Comparison of ENCODE assay signal across 42 cellular contexts in genomic region chr3:45997942-45998341, GRCh38. TPM values are rescaled to one million over a fixed set of nuclear protein-coding genes. Genes with fewer than 3 reads are reported as not detected.
"Had no signal": no experiment of that assay in that cellular context is flagged by ENCODE, and none has a peak within 500 bp of the region (broad histone marks: within the 10 kb centered on the region; RNA-seq: fewer than 3 reads in every experiment).

No MANE protein-coding gene starts in this region.

- H3K4me3 Mint-ChIP-seq: activated naive CD4-positive, alpha-beta T cell treated with anti-CD3 and anti-CD28 coated beads for 36 hours; activated naive CD4-positive, alpha-beta T cell treated with anti-CD3 and anti-CD28 coated beads, Interleukin-2, amount 10 ng/mL, durations not matched to agents 7 days and 5 days; activated naive CD4-positive, alpha-beta T cell treated with anti-CD3 and anti-CD28 coated beads, Interleukin-2, amount 50 U/mL, for 24 hours; activated naive CD8-positive, alpha-beta T cell; activated naive CD8-positive, alpha-beta T cell treated with anti-CD3 and anti-CD28 coated beads for 36 hours; activated naive CD8-positive, alpha-beta T cell treated with anti-CD3 and anti-CD28 coated beads, Interleukin-2, amount 10 ng/mL, durations not matched to agents 7 days and 5 days; activated naive CD8-positive, alpha-beta T cell treated with anti-CD3 and anti-CD28 coated beads, Interleukin-2, amount 50 U/mL, for 24 hours; activated T-cell treated with anti-CD3 and anti-CD28 coated beads, Interleukin-2, amount 50 U/mL, for 24 hours; activated T-cell treated with anti-CD3 and anti-CD28 coated beads, Interleukin-2, amount 50 U/mL, for 4 hours; activated T-cell treated with anti-CD3 and anti-CD28 coated beads, Interleukin-2, amount 50 U/mL, for 72 hours; activated T-helper 1 cell treated with anti-CD3 and anti-CD28 coated beads, Interleukin-12 subunit alpha, Interleukin-12 subunit beta, Interleukin-2, Interleukin-4 antibody, amounts not matched to agents 30 ng/mL and 10 ng/mL and 1 ng/mL, durations not matched to agents 14 hours and 24 hours and 36 hours; central memory CD8-positive, alpha-beta T cell had no signal

- H3K9me3 ChIP-seq: adrenal gland, ascending aorta, body of pancreas, breast epithelium had no signal

- H3K4me3 ChIP-seq: adrenal gland, ascending aorta, body of pancreas, breast epithelium, cardiac muscle cell had no signal

- H3K36me3 Mint-ChIP-seq: brain had no signal

- H3K9me3 Mint-ChIP-seq: activated naive CD4-positive, alpha-beta T cell treated with anti-CD3 and anti-CD28 coated beads for 36 hours; activated naive CD4-positive, alpha-beta T cell treated with anti-CD3 and anti-CD28 coated beads, Interleukin-2, amount 10 ng/mL, durations not matched to agents 7 days and 5 days; activated naive CD4-positive, alpha-beta T cell treated with anti-CD3 and anti-CD28 coated beads, Interleukin-2, amount 50 U/mL, for 24 hours; activated naive CD4-positive, alpha-beta T cell treated with anti-CD3 and anti-CD28 coated beads, Interleukin-2, amount 50 U/mL, for 72 hours; activated naive CD8-positive, alpha-beta T cell treated with anti-CD3 and anti-CD28 coated beads for 36 hours; activated naive CD8-positive, alpha-beta T cell treated with anti-CD3 and anti-CD28 coated beads, Interleukin-2, amount 50 U/mL, for 24 hours; activated T-cell treated with anti-CD3 and anti-CD28 coated beads, Interleukin-2, amount 50 U/mL, for 4 hours; activated T-cell treated with anti-CD3 and anti-CD28 coated beads, Interleukin-2, amount 50 U/mL, for 72 hours; activated T-helper 17 cell treated with anti-CD3 and anti-CD28 coated beads, Interleukin-2, amount 50 U/mL, for 72 hours; activated T-helper 2 cell treated with anti-CD3 and anti-CD28 coated beads, Interferon-gamma antibody, Interleukin-2, Interleukin-4, amounts not matched to agents 10 μg/mL and 5 μg/mL and 100 μg/mL, durations not matched to agents 14 hours and 24 hours and 36 hours; central memory CD8-positive, alpha-beta T cell had no signal

- H3K27me3 Mint-ChIP-seq: activated naive CD8-positive, alpha-beta T cell; activated T-cell treated with anti-CD3 and anti-CD28 coated beads, Interleukin-2, amount 50 U/mL, for 24 hours; activated T-helper 17 cell treated with anti-CD3 and anti-CD28 coated beads, Interleukin-2, amount 50 U/mL, for 72 hours; central memory CD8-positive, alpha-beta T cell had no signal

- DNase-seq: activated effector memory CD4-positive, alpha-beta T cell treated with anti-CD3 and anti-CD28 coated beads, Interleukin-2, amount 50 U/mL, for 16 hours; activated effector memory CD4-positive, alpha-beta T cell treated with Interleukin-2 at 50 U/mL for 16 hours; activated gamma-delta T cell; activated gamma-delta T cell treated with Interleukin-2 at 50 U/mL for 16 hours; activated naive CD4-positive, alpha-beta T cell; activated naive CD4-positive, alpha-beta T cell treated with anti-CD3 and anti-CD28 coated beads for 36 hours; activated naive CD4-positive, alpha-beta T cell treated with anti-CD3 and anti-CD28 coated beads, Interleukin-2, amount 10 ng/mL, durations not matched to agents 7 days and 5 days; activated naive CD4-positive, alpha-beta T cell treated with anti-CD3 and anti-CD28 coated beads, Interleukin-2, amount 50 U/mL, for 16 hours; activated naive CD4-positive, alpha-beta T cell treated with Interleukin-2 at 50 U/mL for 16 hours; activated naive CD8-positive, alpha-beta T cell treated with anti-CD3 and anti-CD28 coated beads for 36 hours; activated naive CD8-positive, alpha-beta T cell treated with anti-CD3 and anti-CD28 coated beads, Interleukin-2, amount 10 ng/mL, durations not matched to agents 7 days and 5 days; activated naive CD8-positive, alpha-beta T cell treated with anti-CD3 and anti-CD28 coated beads, Interleukin-2, amount 50 U/mL, for 24 hours; activated T-cell treated with anti-CD3 and anti-CD28 coated beads for 4 hours; activated T-cell treated with anti-CD3 and anti-CD28 coated beads, Interleukin-2, amount 50 U/mL, for 1 hour; activated T-cell treated with anti-CD3 and anti-CD28 coated beads, Interleukin-2, amount 50 U/mL, for 24 hours; activated T-cell treated with anti-CD3 and anti-CD28 coated beads, Interleukin-2, amount 50 U/mL, for 4 hours; activated T-cell treated with anti-CD3 and anti-CD28 coated beads, Interleukin-2, amount 50 U/mL, for 48 hours; activated T-cell treated with anti-CD3 and anti-CD28 coated beads, Interleukin-2, amount 50 U/mL, for 72 hours; adrenal gland; amniotic stem cell; amygdala; anterior cingulate cortex; aorta; body of pancreas; brain microvascular endothelial cell; caudate nucleus; central memory CD4-positive, alpha-beta T cell; cerebellar nuclear complex had no signal

- H3K27me3 ChIP-seq: adrenal gland, ascending aorta, body of pancreas, brain microvascular endothelial cell, breast epithelium, cardiac muscle cell had no signal

- H3K27ac ChIP-seq: adrenal gland, ascending aorta, body of pancreas, brain microvascular endothelial cell, breast epithelium, cardiac muscle cell had no signal

- FAIRE-seq: astrocyte, bronchial epithelial cell had no signal

- H3K27ac Mint-ChIP-seq: activated naive CD4-positive, alpha-beta T cell treated with anti-CD3 and anti-CD28 coated beads for 36 hours; activated naive CD4-positive, alpha-beta T cell treated with anti-CD3 and anti-CD28 coated beads, Interleukin-2, amount 10 ng/mL, durations not matched to agents 7 days and 5 days; activated naive CD4-positive, alpha-beta T cell treated with anti-CD3 and anti-CD28 coated beads, Interleukin-2, amount 50 U/mL, for 24 hours; activated naive CD4-positive, alpha-beta T cell treated with anti-CD3 and anti-CD28 coated beads, Interleukin-2, amount 50 U/mL, for 72 hours; activated naive CD8-positive, alpha-beta T cell; activated naive CD8-positive, alpha-beta T cell treated with anti-CD3 and anti-CD28 coated beads for 36 hours; activated naive CD8-positive, alpha-beta T cell treated with anti-CD3 and anti-CD28 coated beads, Interleukin-2, amount 10 ng/mL, durations not matched to agents 7 days and 5 days; activated naive CD8-positive, alpha-beta T cell treated with anti-CD3 and anti-CD28 coated beads, Interleukin-2, amount 50 U/mL, for 24 hours; activated T-cell treated with anti-CD3 and anti-CD28 coated beads, Interleukin-2, amount 50 U/mL, for 24 hours; activated T-cell treated with anti-CD3 and anti-CD28 coated beads, Interleukin-2, amount 50 U/mL, for 72 hours; activated T-helper 1 cell treated with anti-CD3 and anti-CD28 coated beads, Interleukin-12 subunit alpha, Interleukin-12 subunit beta, Interleukin-2, Interleukin-4 antibody, amounts not matched to agents 30 ng/mL and 10 ng/mL and 1 ng/mL, durations not matched to agents 14 hours and 24 hours and 36 hours; activated T-helper 17 cell treated with anti-CD3 and anti-CD28 coated beads, Interleukin-2, amount 50 U/mL, for 72 hours; activated T-helper 2 cell treated with anti-CD3 and anti-CD28 coated beads, Interferon-gamma antibody, Interleukin-2, Interleukin-4, amounts not matched to agents 10 μg/mL and 5 μg/mL and 100 μg/mL, durations not matched to agents 14 hours and 24 hours and 36 hours; brain had no signal

- ATAC-seq: activated naive CD4-positive, alpha-beta T cell treated with anti-CD3 and anti-CD28 coated beads, Interleukin-2, amount 50 U/mL, for 72 hours; activated naive CD8-positive, alpha-beta T cell treated with anti-CD3 and anti-CD28 coated beads, Interleukin-2, amount 50 U/mL, for 24 hours; activated T-cell treated with anti-CD3 and anti-CD28 coated beads, Interleukin-2, amount 50 U/mL, for 4 hours; activated T-cell treated with anti-CD3 and anti-CD28 coated beads, Interleukin-2, amount 50 U/mL, for 72 hours; activated T-helper 17 cell treated with anti-CD3 and anti-CD28 coated beads, Interleukin-2, amount 50 U/mL, for 72 hours; body of pancreas had no signal

- H3K36me3 ChIP-seq: adrenal gland, ascending aorta, brain microvascular endothelial cell, breast epithelium, cardiac muscle cell had no signal

RNA-seq across cellular contexts. Expression of gene XCR1, which starts 29.3 kb away (rescaled TPM):
- total RNA-seq: activated naive CD4-positive, alpha-beta T cell treated with anti-CD3 and anti-CD28 coated beads for 36 hours; activated naive CD4-positive, alpha-beta T cell treated with anti-CD3 and anti-CD28 coated beads, Interleukin-2, amount 50 U/mL, for 72 hours; activated naive CD8-positive, alpha-beta T cell treated with anti-CD3 and anti-CD28 coated beads for 36 hours; activated naive CD8-positive, alpha-beta T cell treated with anti-CD3 and anti-CD28 coated beads, Interleukin-2, amount 10 ng/mL, durations not matched to agents 7 days and 5 days; activated T-cell treated with anti-CD3 and anti-CD28 coated beads, Interleukin-2, amount 50 U/mL, for 4 hours; activated T-cell treated with anti-CD3 and anti-CD28 coated beads, Interleukin-2, amount 50 U/mL, for 72 hours; ascending aorta; astrocyte; body of pancreas; cardiac muscle cell; cardiac septum had no signal
- polyA plus RNA-seq: aorta, cardiac muscle cell had no signal

RNA-seq across cellular contexts. Expression of gene CXCR6, which starts 54.7 kb away (rescaled TPM):
- total RNA-seq: astrocyte, bronchial epithelial cell, cardiac muscle cell had no signal
